9 cellular contexts compared by ENCODE assay signal in the genomic region with DNA sequence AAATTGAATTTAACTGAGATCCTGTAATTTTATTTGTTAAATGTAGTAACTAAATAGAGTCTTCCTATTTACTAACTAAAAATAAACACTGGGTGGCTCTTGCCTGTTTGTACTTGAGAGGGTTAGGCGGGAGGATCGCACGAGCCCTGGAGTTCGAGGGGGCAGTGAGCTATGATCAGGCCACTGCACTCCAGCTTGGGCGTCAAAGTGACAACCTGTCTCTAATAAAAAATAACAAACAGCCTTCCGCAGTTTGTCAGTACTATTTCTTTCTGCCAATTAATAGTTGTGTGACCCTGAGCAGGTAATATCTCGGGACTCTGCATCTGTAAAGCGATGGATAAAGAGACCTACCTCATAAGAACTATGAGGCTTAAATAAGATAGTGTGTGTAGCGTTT. TPM values are rescaled to one million over a fixed set of nuclear protein-coding genes. Genes with fewer than 3 reads are reported as not detected.
DNase-seq lines count a peak whose midpoint lies in the region; ATAC-seq, FAIRE-seq and TF ChIP-seq lines count a peak whose summit lies in the region.
"Had no signal": no experiment of that assay in that cellular context is flagged by ENCODE, and none has a peak within 500 bp of the region (broad histone marks: within the 10 kb centered on the region; RNA-seq: fewer than 3 reads in every experiment).

No MANE protein-coding gene starts in this region.

- H3K4me3 Mint-ChIP-seq in activated CD4-positive, alpha-beta T cell treated with anti-CD3 and anti-CD28 coated beads, Interleukin-2, amount 10 ng/mL, durations not matched to agents 7 days and 5 days, result peak overlapping the region; percentile 87
- peak overlapping the region; percentile 98 for H3K4me3 Mint-ChIP-seq in activated naive CD8-positive, alpha-beta T cell

- H3K9me3 Mint-ChIP-seq in activated CD4-positive, alpha-beta T cell treated with anti-CD3 and anti-CD28 coated beads, Interleukin-2, amount 10 ng/mL, durations not matched to agents 7 days and 5 days, result no peaks in the 10 kb centered on the region
- no peaks in the 10 kb centered on the region for H3K9me3 Mint-ChIP-seq in activated naive CD8-positive, alpha-beta T cell (ENCODE audit: low read depth)

- H3K27ac ChIP-seq in keratinocyte (ENCODE audit: control insufficient read depth, insufficient read depth, low read length), result peak overlapping the region; percentile 99
- H3K27ac ChIP-seq in subcutaneous abdominal adipose tissue (ENCODE audit: low read depth, low read length), result peak overlapping the region; percentile 98

- H3K27me3 ChIP-seq in keratinocyte (ENCODE audit: control insufficient read depth, extremely low read depth, insufficient read depth, low read length) (no peaks in the 10 kb centered on the region), subcutaneous abdominal adipose tissue (ENCODE audit: control insufficient read depth in 5 of 5, insufficient read depth in 4 of 5, low read length in 5 of 5) (no peaks in the 10 kb centered on the region)

- DNase-seq in activated CD4-positive, alpha-beta T cell treated with anti-CD3 and anti-CD28 coated beads, Interleukin-2, amount 10 ng/mL, durations not matched to agents 7 days and 5 days, result no peak
- no peak for DNase-seq in activated CD4-positive, alpha-beta T cell treated with anti-CD3 and anti-CD28 coated beads, Interleukin-2, amount 50 U/mL, for 1 hour
- DNase-seq in keratinocyte (ENCODE audit: low read depth, low spot score), result no peak
- no peak for DNase-seq in NCI-H2107 (lab: John Stamatoyannopoulos, UW)
- DNase-seq in iPS-NIHi7 (ENCODE audit: extremely low spot score), result no peak

- no peak for ATAC-seq in GM21825 (IDR thresholded peaks at IDR 0.05; ENCODE audit: unreplicated experiment)

- no peak for FAIRE-seq in keratinocyte (lab: Jason Lieb, UNC)
- FAIRE-seq: endometrium had no signal

- peaks cover 38% of the 10 kb centered on the region for H3K79me2 ChIP-seq in keratinocyte (ENCODE audit: control insufficient read depth, insufficient read depth, low read length)

- no peaks in the 10 kb centered on the region for H3K9me1 ChIP-seq in keratinocyte (ENCODE audit: control insufficient read depth, extremely low read depth, insufficient read depth, low read length)

- H3K27me3 Mint-ChIP-seq in activated CD4-positive, alpha-beta T cell treated with anti-CD3 and anti-CD28 coated beads, Interleukin-2, amount 10 ng/mL, durations not matched to agents 7 days and 5 days, result no peaks in the 10 kb centered on the region
- H3K27me3 Mint-ChIP-seq in activated naive CD8-positive, alpha-beta T cell, result no peaks in the 10 kb centered on the region

- H3K4me2 ChIP-seq in keratinocyte (ENCODE audit: control insufficient read depth, extremely low read depth, insufficient read depth, low read depth, low read length), result peak overlapping the region; percentile 71

- H3K36me3 Mint-ChIP-seq in activated CD4-positive, alpha-beta T cell treated with anti-CD3 and anti-CD28 coated beads, Interleukin-2, amount 10 ng/mL, durations not matched to agents 7 days and 5 days (ENCODE audit: low read depth), result peaks cover 28% of the 10 kb centered on the region
- H3K36me3 Mint-ChIP-seq in activated naive CD8-positive, alpha-beta T cell, result peaks cover 6% of the 10 kb centered on the region

- dilution Hi-C loops in keratinocyte (cut with MboI; ENCODE audit: extremely low pct_ligation_motif_present, low sequenced_read_pairs), result no loop called here

- H3K9ac ChIP-seq in keratinocyte (ENCODE audit: control insufficient read depth, extremely low read depth, insufficient read depth, low read length), result peak overlapping the region; percentile 92
- H3K9ac ChIP-seq in subcutaneous abdominal adipose tissue (ENCODE audit: low read length in 5 of 5), result peak overlapping the region; percentile 93 to 100 (median 99)

- peak overlapping the region; percentile 99 for H3K27ac Mint-ChIP-seq in activated CD4-positive, alpha-beta T cell treated with anti-CD3 and anti-CD28 coated beads, Interleukin-2, amount 10 ng/mL, durations not matched to agents 7 days and 5 days
- peak overlapping the region; percentile 100 for H3K27ac Mint-ChIP-seq in activated naive CD8-positive, alpha-beta T cell

- CTCF ChIA-PET in activated CD4-positive, alpha-beta T cell treated with anti-CD3 and anti-CD28 coated beads, Interleukin-2, amount 10 ng/mL, durations not matched to agents 7 days and 5 days (lab: Charles Lee), result interaction anchor here (1.2 to 1.9 kb wide), 2 partner anchors 9 to 21 kb away, joined by 3 to 5 read pairs; no protein-coding TSS in a partner anchor

- H3K4me1 ChIP-seq in keratinocyte (ENCODE audit: control insufficient read depth, extremely low read depth, insufficient read depth, low read length) (peaks cover 5% of the 10 kb centered on the region), subcutaneous abdominal adipose tissue (ENCODE audit: control insufficient read depth in 5 of 5, insufficient read depth in 5 of 5, low read length in 5 of 5) (peaks cover 6 to 40% (median 39%) of the 10 kb centered on the region in 5 donors)

- peaks cover 33% of the 10 kb centered on the region for H3K4me1 Mint-ChIP-seq in activated CD4-positive, alpha-beta T cell treated with anti-CD3 and anti-CD28 coated beads, Interleukin-2, amount 10 ng/mL, durations not matched to agents 7 days and 5 days
- H3K4me1 Mint-ChIP-seq in activated naive CD8-positive, alpha-beta T cell (ENCODE audit: low read depth), result peaks cover 34% of the 10 kb centered on the region

- H3K9me3 ChIP-seq in keratinocyte (ENCODE audit: control insufficient read depth, low read depth, low read length) (no peaks in the 10 kb centered on the region), subcutaneous abdominal adipose tissue (ENCODE audit: control insufficient read depth in 5 of 5, low read length in 5 of 5) (no peaks in the 10 kb centered on the region)

- no peak for TF ChIP-seq CTCF in keratinocyte (optimal IDR thresholded peaks at IDR 0.05 in 1 of 3, IDR thresholded peaks at IDR 0.05 in 1 of 3, conservative IDR thresholded peaks at IDR 0.05 in 1 of 3; ENCODE audit: extremely low read depth in 1 of 3, insufficient read depth in 2 of 3, low read length in 3 of 3)

- H3K36me3 ChIP-seq in keratinocyte (ENCODE audit: control insufficient read depth in 2 of 2, extremely low read depth in 1 of 2, insufficient read depth in 2 of 2, low read length in 2 of 2), result peaks cover 2 to 4% of the 10 kb centered on the region in 2 experiments
- H3K36me3 ChIP-seq in subcutaneous abdominal adipose tissue (ENCODE audit: control insufficient read depth in 5 of 5, insufficient read depth in 5 of 5, low read length in 5 of 5), result peaks cover 0 to 6% (median 6%) of the 10 kb centered on the region in 5 donors

- no peaks in the 10 kb centered on the region for H4K20me1 ChIP-seq in keratinocyte (ENCODE audit: control insufficient read depth, extremely low read depth, insufficient read depth, low read length)

- peak overlapping the region; percentile 75 to 79 (median 75) for H3K4me3 ChIP-seq in keratinocyte (ENCODE audit: control insufficient read depth in 2 of 3, extremely low read depth in 1 of 3, insufficient read depth in 2 of 3, low read depth in 1 of 3, low read length in 3 of 3)
- H3K4me3 ChIP-seq in subcutaneous abdominal adipose tissue (ENCODE audit: low read depth in 1 of 5, low read length in 5 of 5), result peak overlapping the region; percentile 89 to 100 (median 90)

- peak overlapping the region; percentile 99 for H2AFZ ChIP-seq in keratinocyte (ENCODE audit: control insufficient read depth, low read length)

- POLR2A ChIA-PET in activated CD4-positive, alpha-beta T cell treated with anti-CD3 and anti-CD28 coated beads, Interleukin-2, amount 10 ng/mL, durations not matched to agents 7 days and 5 days (lab: Charles Lee), result no interaction called here

RNA-seq across cellular contexts. Expression of a gene that starts 0.8 kb away (rescaled TPM):
- total RNA-seq in activated CD4-positive, alpha-beta T cell treated with anti-CD3 and anti-CD28 coated beads, Interleukin-2, amount 10 ng/mL, durations not matched to agents 7 days and 5 days, result 10 to 100 TPM; 24.5 to 26.8 TPM
- polyA plus RNA-seq in keratinocyte, result 14.9 to 15.5 TPM (median 15.2 TPM) in 3 replicates
- 3.7 TPM for polyA plus RNA-seq in keratinocyte (2011; ENCODE audit: low read depth)
- polyA plus RNA-seq in keratinocyte (2011; cell fraction: cytosol; rRNA removed), result 10.9 and 11.7 TPM in 2 replicates
- 14.8 and 16.8 TPM in 2 replicates for polyA plus RNA-seq in keratinocyte (2011; cell fraction: nucleus; rRNA removed)
- polyA plus RNA-seq in keratinocyte (2012; ENCODE audit: low replicate concordance), result 10.0 and 14.9 TPM in 2 replicates
- polyA minus RNA-seq in keratinocyte, result 34.3 to 42.3 TPM (median 36.5 TPM) in 3 replicates
- 23.4 TPM for polyA minus RNA-seq in keratinocyte (2011; cell fraction: cytosol; rRNA and poly(A)+ RNA removed)
- polyA minus RNA-seq in keratinocyte (2011; cell fraction: nucleus; rRNA and poly(A)+ RNA removed), result 21.7 and 29.1 TPM in 2 replicates

RNA-seq across cellular contexts. Expression of a gene that starts 11.2 kb away (rescaled TPM):
- under 1 TPM; 0.06 to 0.10 TPM for total RNA-seq in activated CD4-positive, alpha-beta T cell treated with anti-CD3 and anti-CD28 coated beads, Interleukin-2, amount 10 ng/mL, durations not matched to agents 7 days and 5 days
- polyA plus RNA-seq in keratinocyte, result 0.10 TPM in 1 of 3 replicates, not detected in the others
- 0.31 TPM for polyA plus RNA-seq in keratinocyte (2011; ENCODE audit: low read depth)
- polyA plus RNA-seq in keratinocyte (2011; cell fraction: cytosol; rRNA removed), result 0.05 TPM in 1 of 2 replicates, not detected in the other
- polyA plus RNA-seq in keratinocyte (2011; cell fraction: nucleus; rRNA removed), result 0.21 and 0.31 TPM in 2 replicates
- 0.08 TPM in 1 of 2 replicates, not detected in the other for polyA plus RNA-seq in keratinocyte (2012; ENCODE audit: low replicate concordance)
- polyA minus RNA-seq in keratinocyte, result 0.03 TPM in 2 of 3 replicates, not detected in the other
- not detected for polyA minus RNA-seq in keratinocyte (2011; cell fraction: cytosol; rRNA and poly(A)+ RNA removed)
- 0.08 and 0.11 TPM in 2 replicates for polyA minus RNA-seq in keratinocyte (2011; cell fraction: nucleus; rRNA and poly(A)+ RNA removed)

RNA-seq across cellular contexts. Expression of a gene that starts 41.8 kb away (rescaled TPM):
- total RNA-seq in activated CD4-positive, alpha-beta T cell treated with anti-CD3 and anti-CD28 coated beads, Interleukin-2, amount 10 ng/mL, durations not matched to agents 7 days and 5 days, result 10 to 100 TPM; 42.3 to 50.3 TPM
- polyA plus RNA-seq in keratinocyte, result 236 to 344 TPM (median 277 TPM) in 3 replicates
- 198 TPM for polyA plus RNA-seq in keratinocyte (2011; ENCODE audit: low read depth)
- 250 and 463 TPM in 2 replicates for polyA plus RNA-seq in keratinocyte (2011; cell fraction: cytosol; rRNA removed)
- polyA plus RNA-seq in keratinocyte (2011; cell fraction: nucleus; rRNA removed), result 219 and 277 TPM in 2 replicates
- 148 and 232 TPM in 2 replicates for polyA plus RNA-seq in keratinocyte (2012; ENCODE audit: low replicate concordance)
- polyA minus RNA-seq in keratinocyte, result 224 to 383 TPM (median 355 TPM) in 3 replicates
- polyA minus RNA-seq in keratinocyte (2011; cell fraction: cytosol; rRNA and poly(A)+ RNA removed), result 159 TPM
- polyA minus RNA-seq in keratinocyte (2011; cell fraction: nucleus; rRNA and poly(A)+ RNA removed), result 129 and 169 TPM in 2 replicates
